1 cellular context compared by ENCODE assay signal in the genomic region with DNA sequence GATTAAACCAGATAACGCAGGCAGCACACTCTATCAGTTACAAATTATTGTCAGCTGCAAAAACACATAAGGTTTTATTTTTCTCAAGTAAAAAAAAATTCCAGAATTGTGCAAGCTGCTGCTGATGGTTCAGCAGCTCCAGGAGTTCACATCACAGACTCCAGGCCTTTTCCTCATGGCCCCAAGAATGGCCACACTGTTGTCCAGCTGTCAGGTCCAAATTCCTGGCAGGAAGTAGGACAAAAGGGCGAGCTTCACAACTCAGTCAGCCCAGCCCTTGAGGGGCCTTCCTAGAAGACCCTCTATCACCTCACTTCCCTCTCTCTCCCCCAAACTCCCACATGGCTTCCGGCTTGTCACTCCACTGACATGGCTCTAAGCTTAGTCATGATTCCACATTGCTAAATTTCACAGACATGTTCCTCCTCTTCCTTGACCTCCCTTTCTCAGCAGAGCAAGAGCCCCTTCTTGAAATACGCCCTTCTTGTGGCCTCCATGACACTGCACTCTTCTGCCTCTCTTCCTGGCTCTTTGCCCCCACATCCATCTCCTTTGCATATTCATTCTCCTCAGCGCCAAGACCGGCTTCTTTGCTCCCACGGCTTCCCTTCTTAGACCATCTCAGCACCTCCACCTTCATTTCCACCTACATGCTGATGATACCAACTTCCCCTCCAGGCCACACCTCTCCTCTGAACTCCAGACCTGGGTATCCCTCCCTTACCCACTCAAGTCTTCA.
TF ChIP-seq lines count a peak whose summit lies in the region.

No MANE protein-coding gene starts in this region.

TF ChIP-seq in K562, 482 proteins besides CTCF, POLR2A, EP300 and RAD21:
- TF ChIP-seq, protein P1, sequence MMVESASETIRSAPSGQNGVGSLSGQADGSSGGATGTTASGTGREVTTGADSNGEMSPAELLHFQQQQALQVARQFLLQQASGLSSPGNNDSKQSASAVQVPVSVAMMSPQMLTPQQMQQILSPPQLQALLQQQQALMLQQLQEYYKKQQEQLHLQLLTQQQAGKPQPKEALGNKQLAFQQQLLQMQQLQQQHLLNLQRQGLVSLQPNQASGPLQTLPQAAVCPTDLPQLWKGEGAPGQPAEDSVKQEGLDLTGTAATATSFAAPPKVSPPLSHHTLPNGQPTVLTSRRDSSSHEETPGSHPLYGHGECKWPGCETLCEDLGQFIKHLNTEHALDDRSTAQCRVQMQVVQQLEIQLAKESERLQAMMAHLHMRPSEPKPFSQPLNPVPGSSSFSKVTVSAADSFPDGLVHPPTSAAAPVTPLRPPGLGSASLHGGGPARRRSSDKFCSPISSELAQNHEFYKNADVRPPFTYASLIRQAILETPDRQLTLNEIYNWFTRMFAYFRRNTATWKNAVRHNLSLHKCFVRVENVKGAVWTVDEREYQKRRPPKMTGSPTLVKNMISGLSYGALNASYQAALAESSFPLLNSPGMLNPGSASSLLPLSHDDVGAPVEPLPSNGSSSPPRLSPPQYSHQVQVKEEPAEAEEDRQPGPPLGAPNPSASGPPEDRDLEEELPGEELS (CRISPR knock-in tag; IDR thresholded peaks at IDR 0.05; ENCODE audit: borderline replicate concordance), result no peak
- no peak for TF ChIP-seq MCM7 (IDR thresholded peaks at IDR 0.05)
- TF ChIP-seq, protein P2, sequence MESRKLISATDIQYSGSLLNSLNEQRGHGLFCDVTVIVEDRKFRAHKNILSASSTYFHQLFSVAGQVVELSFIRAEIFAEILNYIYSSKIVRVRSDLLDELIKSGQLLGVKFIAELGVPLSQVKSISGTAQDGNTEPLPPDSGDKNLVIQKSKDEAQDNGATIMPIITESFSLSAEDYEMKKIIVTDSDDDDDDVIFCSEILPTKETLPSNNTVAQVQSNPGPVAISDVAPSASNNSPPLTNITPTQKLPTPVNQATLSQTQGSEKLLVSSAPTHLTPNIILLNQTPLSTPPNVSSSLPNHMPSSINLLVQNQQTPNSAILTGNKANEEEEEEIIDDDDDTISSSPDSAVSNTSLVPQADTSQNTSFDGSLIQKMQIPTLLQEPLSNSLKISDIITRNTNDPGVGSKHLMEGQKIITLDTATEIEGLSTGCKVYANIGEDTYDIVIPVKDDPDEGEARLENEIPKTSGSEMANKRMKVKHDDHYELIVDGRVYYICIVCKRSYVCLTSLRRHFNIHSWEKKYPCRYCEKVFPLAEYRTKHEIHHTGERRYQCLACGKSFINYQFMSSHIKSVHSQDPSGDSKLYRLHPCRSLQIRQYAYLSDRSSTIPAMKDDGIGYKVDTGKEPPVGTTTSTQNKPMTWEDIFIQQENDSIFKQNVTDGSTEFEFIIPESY (CRISPR knock-in tag; IDR thresholded peaks at IDR 0.05), result no peak
- TF ChIP-seq PHB2 (IDR thresholded peaks at IDR 0.05; ENCODE audit: low read depth), result no peak
- no peak for TF ChIP-seq GTF2A2 (tag; IDR thresholded peaks at IDR 0.05)
- TF ChIP-seq, protein P3, sequence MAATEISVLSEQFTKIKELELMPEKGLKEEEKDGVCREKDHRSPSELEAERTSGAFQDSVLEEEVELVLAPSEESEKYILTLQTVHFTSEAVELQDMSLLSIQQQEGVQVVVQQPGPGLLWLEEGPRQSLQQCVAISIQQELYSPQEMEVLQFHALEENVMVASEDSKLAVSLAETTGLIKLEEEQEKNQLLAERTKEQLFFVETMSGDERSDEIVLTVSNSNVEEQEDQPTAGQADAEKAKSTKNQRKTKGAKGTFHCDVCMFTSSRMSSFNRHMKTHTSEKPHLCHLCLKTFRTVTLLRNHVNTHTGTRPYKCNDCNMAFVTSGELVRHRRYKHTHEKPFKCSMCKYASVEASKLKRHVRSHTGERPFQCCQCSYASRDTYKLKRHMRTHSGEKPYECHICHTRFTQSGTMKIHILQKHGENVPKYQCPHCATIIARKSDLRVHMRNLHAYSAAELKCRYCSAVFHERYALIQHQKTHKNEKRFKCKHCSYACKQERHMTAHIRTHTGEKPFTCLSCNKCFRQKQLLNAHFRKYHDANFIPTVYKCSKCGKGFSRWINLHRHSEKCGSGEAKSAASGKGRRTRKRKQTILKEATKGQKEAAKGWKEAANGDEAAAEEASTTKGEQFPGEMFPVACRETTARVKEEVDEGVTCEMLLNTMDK (IDR thresholded peaks at IDR 0.05; ENCODE audit: borderline replicate concordance, insufficient read depth, low read depth, low read length, poor library complexity, severe bottlenecking), result no peak
- no peak for TF ChIP-seq EWSR1 (IDR thresholded peaks at IDR 0.05; ENCODE audit: borderline replicate concordance, low read depth, partially characterized antibody)
- TF ChIP-seq TAF1 (IDR thresholded peaks at IDR 0.05; ENCODE audit: control insufficient read depth, extremely low read depth, insufficient read depth, low read length, severe bottlenecking), result no peak
- no peak for TF ChIP-seq ZNF253 (CRISPR knock-in tag; conservative IDR thresholded peaks at IDR 0.05)
- no peak for TF ChIP-seq ASH1L (IDR thresholded peaks at IDR 0.05; ENCODE audit: borderline replicate concordance, low read depth, partially characterized antibody)
- TF ChIP-seq, protein P4, sequence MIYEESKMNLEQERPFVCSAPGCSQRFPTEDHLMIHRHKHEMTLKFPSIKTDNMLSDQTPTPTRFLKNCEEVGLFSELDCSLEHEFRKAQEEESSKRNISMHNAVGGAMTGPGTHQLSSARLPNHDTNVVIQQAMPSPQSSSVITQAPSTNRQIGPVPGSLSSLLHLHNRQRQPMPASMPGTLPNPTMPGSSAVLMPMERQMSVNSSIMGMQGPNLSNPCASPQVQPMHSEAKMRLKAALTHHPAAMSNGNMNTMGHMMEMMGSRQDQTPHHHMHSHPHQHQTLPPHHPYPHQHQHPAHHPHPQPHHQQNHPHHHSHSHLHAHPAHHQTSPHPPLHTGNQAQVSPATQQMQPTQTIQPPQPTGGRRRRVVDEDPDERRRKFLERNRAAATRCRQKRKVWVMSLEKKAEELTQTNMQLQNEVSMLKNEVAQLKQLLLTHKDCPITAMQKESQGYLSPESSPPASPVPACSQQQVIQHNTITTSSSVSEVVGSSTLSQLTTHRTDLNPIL (CRISPR knock-in tag; IDR thresholded peaks at IDR 0.05), result no peak
- no peak for TF ChIP-seq SPI1 (IDR thresholded peaks at IDR 0.05; ENCODE audit: borderline replicate concordance, low read depth, low read length)
- no peak for TF ChIP-seq ZZZ3 (IDR thresholded peaks at IDR 0.05)
- TF ChIP-seq CCAR2 (IDR thresholded peaks at IDR 0.05; ENCODE audit: low read depth, low read length), result no peak
- no peak for TF ChIP-seq ZNF384 (IDR thresholded peaks at IDR 0.05; ENCODE audit: low read depth, low read length)
- TF ChIP-seq, protein P5, sequence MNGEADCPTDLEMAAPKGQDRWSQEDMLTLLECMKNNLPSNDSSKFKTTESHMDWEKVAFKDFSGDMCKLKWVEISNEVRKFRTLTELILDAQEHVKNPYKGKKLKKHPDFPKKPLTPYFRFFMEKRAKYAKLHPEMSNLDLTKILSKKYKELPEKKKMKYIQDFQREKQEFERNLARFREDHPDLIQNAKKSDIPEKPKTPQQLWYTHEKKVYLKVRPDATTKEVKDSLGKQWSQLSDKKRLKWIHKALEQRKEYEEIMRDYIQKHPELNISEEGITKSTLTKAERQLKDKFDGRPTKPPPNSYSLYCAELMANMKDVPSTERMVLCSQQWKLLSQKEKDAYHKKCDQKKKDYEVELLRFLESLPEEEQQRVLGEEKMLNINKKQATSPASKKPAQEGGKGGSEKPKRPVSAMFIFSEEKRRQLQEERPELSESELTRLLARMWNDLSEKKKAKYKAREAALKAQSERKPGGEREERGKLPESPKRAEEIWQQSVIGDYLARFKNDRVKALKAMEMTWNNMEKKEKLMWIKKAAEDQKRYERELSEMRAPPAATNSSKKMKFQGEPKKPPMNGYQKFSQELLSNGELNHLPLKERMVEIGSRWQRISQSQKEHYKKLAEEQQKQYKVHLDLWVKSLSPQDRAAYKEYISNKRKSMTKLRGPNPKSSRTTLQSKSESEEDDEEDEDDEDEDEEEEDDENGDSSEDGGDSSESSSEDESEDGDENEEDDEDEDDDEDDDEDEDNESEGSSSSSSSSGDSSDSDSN (IDR thresholded peaks at IDR 0.05; ENCODE audit: borderline replicate concordance in 1 of 2, low read depth in 2 of 2, low read length in 2 of 2), result no peak
- no peak for TF ChIP-seq ZNF184 (CRISPR knock-in tag; IDR thresholded peaks at IDR 0.05)
- no peak for TF ChIP-seq PURB (CRISPR knock-in tag; IDR thresholded peaks at IDR 0.05; ENCODE audit: low read depth)
- TF ChIP-seq, protein P6, sequence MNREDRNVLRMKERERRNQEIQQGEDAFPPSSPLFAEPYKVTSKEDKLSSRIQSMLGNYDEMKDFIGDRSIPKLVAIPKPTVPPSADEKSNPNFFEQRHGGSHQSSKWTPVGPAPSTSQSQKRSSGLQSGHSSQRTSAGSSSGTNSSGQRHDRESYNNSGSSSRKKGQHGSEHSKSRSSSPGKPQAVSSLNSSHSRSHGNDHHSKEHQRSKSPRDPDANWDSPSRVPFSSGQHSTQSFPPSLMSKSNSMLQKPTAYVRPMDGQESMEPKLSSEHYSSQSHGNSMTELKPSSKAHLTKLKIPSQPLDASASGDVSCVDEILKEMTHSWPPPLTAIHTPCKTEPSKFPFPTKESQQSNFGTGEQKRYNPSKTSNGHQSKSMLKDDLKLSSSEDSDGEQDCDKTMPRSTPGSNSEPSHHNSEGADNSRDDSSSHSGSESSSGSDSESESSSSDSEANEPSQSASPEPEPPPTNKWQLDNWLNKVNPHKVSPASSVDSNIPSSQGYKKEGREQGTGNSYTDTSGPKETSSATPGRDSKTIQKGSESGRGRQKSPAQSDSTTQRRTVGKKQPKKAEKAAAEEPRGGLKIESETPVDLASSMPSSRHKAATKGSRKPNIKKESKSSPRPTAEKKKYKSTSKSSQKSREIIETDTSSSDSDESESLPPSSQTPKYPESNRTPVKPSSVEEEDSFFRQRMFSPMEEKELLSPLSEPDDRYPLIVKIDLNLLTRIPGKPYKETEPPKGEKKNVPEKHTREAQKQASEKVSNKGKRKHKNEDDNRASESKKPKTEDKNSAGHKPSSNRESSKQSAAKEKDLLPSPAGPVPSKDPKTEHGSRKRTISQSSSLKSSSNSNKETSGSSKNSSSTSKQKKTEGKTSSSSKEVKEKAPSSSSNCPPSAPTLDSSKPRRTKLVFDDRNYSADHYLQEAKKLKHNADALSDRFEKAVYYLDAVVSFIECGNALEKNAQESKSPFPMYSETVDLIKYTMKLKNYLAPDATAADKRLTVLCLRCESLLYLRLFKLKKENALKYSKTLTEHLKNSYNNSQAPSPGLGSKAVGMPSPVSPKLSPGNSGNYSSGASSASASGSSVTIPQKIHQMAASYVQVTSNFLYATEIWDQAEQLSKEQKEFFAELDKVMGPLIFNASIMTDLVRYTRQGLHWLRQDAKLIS (CRISPR knock-in tag; IDR thresholded peaks at IDR 0.05), result no peak
